24 cellular contexts compared by ENCODE assay signal in the genomic region with DNA sequence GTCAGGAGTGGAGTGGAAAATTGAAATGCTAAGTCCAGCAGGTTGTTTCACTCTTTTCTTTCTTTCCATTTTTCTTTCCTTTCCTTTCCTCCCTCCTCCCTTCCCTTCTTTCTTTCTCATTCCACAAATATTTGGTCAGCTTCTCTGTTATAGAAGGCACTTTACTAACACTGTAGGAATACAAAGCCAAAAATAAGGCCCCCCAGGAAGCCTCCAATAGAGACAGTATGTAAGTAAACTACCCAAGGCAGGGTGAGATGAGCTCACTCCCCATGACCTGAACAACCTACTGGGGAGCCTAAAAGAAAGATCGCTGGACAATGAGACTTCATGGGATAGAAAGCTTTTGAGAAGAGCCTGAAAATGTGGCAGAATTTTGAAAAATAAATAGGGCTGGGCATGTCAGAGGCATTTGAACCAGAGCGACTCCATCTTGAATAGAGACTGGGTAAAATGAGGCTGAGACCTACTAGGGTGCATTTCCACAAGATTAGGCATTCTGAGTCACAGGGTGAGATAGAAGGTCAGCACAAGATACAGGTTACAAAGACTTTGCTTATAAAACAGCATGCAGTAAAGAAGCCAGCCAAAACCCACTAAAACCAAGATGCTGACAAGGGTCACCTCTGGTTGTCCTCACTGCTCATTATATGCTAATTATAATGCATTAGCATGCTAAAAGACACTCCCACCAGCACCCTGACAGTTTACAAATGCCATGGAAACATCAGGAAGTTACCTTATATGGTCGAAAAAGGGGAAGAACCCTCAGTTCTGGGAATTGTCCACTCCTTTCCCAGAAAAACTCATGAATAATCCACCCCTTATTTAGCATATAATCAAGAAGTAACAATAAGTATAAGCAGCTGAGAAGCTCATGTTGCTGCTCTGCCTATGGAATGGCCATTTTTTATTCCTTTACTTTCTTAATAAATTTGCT.
"Had no signal": no experiment of that assay in that cellular context is flagged by ENCODE, and none has a peak within 500 bp of the region (broad histone marks: within the 10 kb centered on the region; RNA-seq: fewer than 3 reads in every experiment).

No MANE protein-coding gene starts in this region.

- H3K4me1 ChIP-seq: colonic mucosa, psoas muscle, testis, tibial nerve, upper lobe of right lung had no signal

- H3K36me3 ChIP-seq: colonic mucosa, neutrophil, sigmoid colon, tibial nerve, upper lobe of right lung had no signal

- H3K9me3 ChIP-seq: colonic mucosa, neutrophil, psoas muscle, sigmoid colon, testis, tibial nerve, upper lobe of right lung had no signal

- H3K27ac ChIP-seq: colonic mucosa, hepatocyte, neutrophil, psoas muscle, sigmoid colon, skin epidermis, testis, tibial nerve, upper lobe of right lung had no signal

- H3K27me3 ChIP-seq: colonic mucosa, hepatocyte, neutrophil, sigmoid colon, testis, tibial nerve had no signal

- DNase-seq: colonic mucosa; dermis blood vessel endothelial cell; erythroblast; foreskin melanocyte; head of caudate nucleus; kidney; left colon; left ventricle myocardium superior; mesenchymal stem cell; naive B cell; psoas muscle; retina; sigmoid colon; stimulated activated CD4-positive, alpha-beta T cell treated with anti-CD3 and anti-CD28 coated beads, Interleukin-2, amount 100 ng/mL, for 24 hours; stimulated activated CD4-positive, alpha-beta T cell treated with anti-CD3 and anti-CD28 coated beads, Interleukin-4, amount 100 ng/mL, for 4 hours; stimulated activated naive B cell treated with anti-CD40 and anti-IgM and Interleukin-4, amounts not matched to agents 10 μg/mL and 1 μg/mL and 100 μg/mL, for 72 hours; stimulated activated naive CD8-positive, alpha-beta T cell treated with anti-CD3 and anti-CD28 coated beads, Interleukin-15, amount 100 ng/mL, for 72 hours; testis; upper lobe of right lung had no signal

- ATAC-seq: left colon; left ventricle myocardium superior; psoas muscle; stimulated activated naive B cell treated with anti-CD40 and anti-IgM and Interleukin-4, amounts not matched to agents 10 μg/mL and 1 μg/mL and 100 μg/mL, for 72 hours; stimulated activated naive CD8-positive, alpha-beta T cell treated with anti-CD3 and anti-CD28 coated beads, Interleukin-15, amount 100 ng/mL, for 72 hours; upper lobe of right lung had no signal

- H3K4me2 ChIP-seq: hepatocyte had no signal

- H3K79me2 ChIP-seq: hepatocyte had no signal

- H3K4me3 ChIP-seq: colonic mucosa, hepatocyte, lung, psoas muscle, sigmoid colon, skin epidermis, testis, tibial nerve, upper lobe of right lung had no signal
